ENCODE assay signal across 20 cellular contexts in the genomic region with DNA sequence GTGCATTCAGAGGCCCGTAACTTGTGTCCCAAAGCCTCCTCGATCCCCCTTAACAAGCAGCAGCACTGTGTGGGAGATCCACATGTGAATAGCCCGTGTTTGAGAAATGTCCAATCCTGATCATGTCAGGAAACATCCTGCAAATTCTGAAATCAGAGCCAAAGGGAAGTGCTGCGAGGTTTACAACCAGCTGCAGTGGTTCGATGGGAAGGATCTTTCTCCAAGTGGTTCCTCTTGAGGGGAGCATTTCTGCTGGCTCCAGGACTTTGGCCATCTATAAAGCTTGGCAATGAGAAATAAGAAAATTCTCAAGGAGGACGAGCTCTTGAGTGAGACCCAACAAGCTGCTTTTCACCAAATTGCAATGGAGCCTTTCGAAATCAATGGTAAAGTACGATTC. TPM values are rescaled to one million over a fixed set of nuclear protein-coding genes. Genes with fewer than 3 reads are reported as not detected.
"Had no signal": no experiment of that assay in that cellular context is flagged by ENCODE, and none has a peak within 500 bp of the region (broad histone marks: within the 10 kb centered on the region; RNA-seq: fewer than 3 reads in every experiment).

Gene MARCO (plus strand): TSS at position 183 of the 400 bp plus-strand sequence. CDS start 107 bp downstream, at position 290.

- FAIRE-seq: colon had no signal

- H3K36me3 ChIP-seq: cardiac muscle cell, esophagus squamous epithelium, SJSA1, stomach, tibial artery had no signal

- H3K9me3 Mint-ChIP-seq: activated CD4-positive, alpha-beta memory T cell treated with anti-CD3 and anti-CD28 coated beads, Interleukin-2, amount 10 ng/mL, durations not matched to agents 7 days and 5 days; activated T-cell treated with anti-CD3 and anti-CD28 coated beads, Interleukin-2, amount 50 U/mL, for 72 hours; naive B cell had no signal

- H3K36me3 Mint-ChIP-seq: immature natural killer cell, naive B cell had no signal

- H3K4me1 Mint-ChIP-seq: activated CD4-positive, alpha-beta memory T cell treated with anti-CD3 and anti-CD28 coated beads, Interleukin-2, amount 10 ng/mL, durations not matched to agents 7 days and 5 days; immature natural killer cell had no signal

- H3K27me3 ChIP-seq: tibial artery had no signal

- H3K4me3 ChIP-seq: cardiac muscle cell, esophagus squamous epithelium, SJSA1, stomach, tibial artery had no signal

- H3K27ac Mint-ChIP-seq: activated CD4-positive, alpha-beta memory T cell treated with anti-CD3 and anti-CD28 coated beads, Interleukin-2, amount 10 ng/mL, durations not matched to agents 7 days and 5 days; activated CD4-positive, alpha-beta T cell treated with anti-CD3 and anti-CD28 coated beads for 36 hours; activated T-cell treated with anti-CD3 and anti-CD28 coated beads, Interleukin-2, amount 50 U/mL, for 72 hours; immature natural killer cell; progenitor cell of endocrine pancreas had no signal

- H3K27me3 Mint-ChIP-seq: activated CD4-positive, alpha-beta memory T cell treated with anti-CD3 and anti-CD28 coated beads, Interleukin-2, amount 10 ng/mL, durations not matched to agents 7 days and 5 days had no signal

- H3K4me1 ChIP-seq: esophagus squamous epithelium, SJSA1, stomach, tibial artery had no signal

- DNase-seq: activated CD4-positive, alpha-beta memory T cell treated with anti-CD3 and anti-CD28 coated beads, Interleukin-2, amount 10 ng/mL, durations not matched to agents 7 days and 5 days; activated CD4-positive, alpha-beta T cell treated with anti-CD3 and anti-CD28 coated beads for 36 hours; activated CD8-positive, alpha-beta memory T cell treated with anti-CD3 and anti-CD28 coated beads, Interleukin-2, amount 50 U/mL, for 4 hours; activated gamma-delta T cell treated with Interleukin-2 at 50 U/mL for 16 hours; activated T-cell treated with anti-CD3 and anti-CD28 coated beads, Interleukin-2, amount 50 U/mL, for 72 hours; esophagus squamous epithelium; foreskin fibroblast; immature natural killer cell; midbrain; naive B cell; stimulated activated CD4-positive, alpha-beta T cell treated with anti-CD3 and anti-CD28 coated beads, Interleukin-15, amount 100 ng/mL, for 24 hours; stimulated activated CD4-positive, alpha-beta T cell treated with anti-CD3 and anti-CD28 coated beads, Interleukin-4, amount 100 ng/mL, for 24 hours; stomach; SW 1271 had no signal

- ATAC-seq: activated CD4-positive, alpha-beta T cell treated with anti-CD3 and anti-CD28 coated beads for 36 hours; activated T-cell treated with anti-CD3 and anti-CD28 coated beads, Interleukin-2, amount 50 U/mL, for 72 hours had no signal

- H3K9me3 ChIP-seq: esophagus squamous epithelium, SJSA1, stomach, tibial artery had no signal

- H3K4me3 Mint-ChIP-seq: activated CD4-positive, alpha-beta memory T cell treated with anti-CD3 and anti-CD28 coated beads, Interleukin-2, amount 10 ng/mL, durations not matched to agents 7 days and 5 days; activated CD4-positive, alpha-beta T cell treated with anti-CD3 and anti-CD28 coated beads for 36 hours; immature natural killer cell had no signal

- H3K27ac ChIP-seq: cardiac muscle cell, esophagus squamous epithelium, SJSA1, stomach, tibial artery, VCaP had no signal

RNA-seq across cellular contexts. Expression of gene MARCO, which starts in this region (rescaled TPM):
- total RNA-seq: activated CD4-positive, alpha-beta memory T cell treated with anti-CD3 and anti-CD28 coated beads, Interleukin-2, amount 10 ng/mL, durations not matched to agents 7 days and 5 days; activated CD4-positive, alpha-beta T cell treated with anti-CD3 and anti-CD28 coated beads for 36 hours; activated T-cell treated with anti-CD3 and anti-CD28 coated beads, Interleukin-2, amount 50 U/mL, for 72 hours; cardiac muscle cell; progenitor cell of endocrine pancreas; SJSA1 had no signal
- polyA plus RNA-seq: cardiac muscle cell had no signal
